Comparison of ENCODE assay signal across 13 cellular contexts in genomic region chrX:56793533-56794320, GRCh38.
DNase-seq lines count a peak whose midpoint lies in the region; ATAC-seq and TF ChIP-seq lines count a peak whose summit lies in the region.
"Had no signal": no experiment of that assay in that cellular context is flagged by ENCODE, and none has a peak within 500 bp of the region (broad histone marks: within the 10 kb centered on the region; RNA-seq: fewer than 3 reads in every experiment).

No MANE protein-coding gene starts in this region.

- no peak overlapping the region for H3K9ac ChIP-seq in skeletal muscle tissue (ENCODE audit: low read depth in 1 of 3, low read length in 3 of 3)

- H3K9me3 ChIP-seq in skeletal muscle tissue (ENCODE audit: control insufficient read depth in 3 of 3, low read length in 3 of 3), result no peaks in the 10 kb centered on the region
- H3K9me3 ChIP-seq: suprapubic skin had no signal

- H3K27me3 ChIP-seq in foreskin keratinocyte (no peaks in the 10 kb centered on the region), skeletal muscle tissue (ENCODE audit: control insufficient read depth in 3 of 3, insufficient read depth in 3 of 3, low read length in 3 of 3) (no peaks in the 10 kb centered on the region)
- H3K27me3 ChIP-seq: suprapubic skin had no signal

- peak overlapping the region in 2 of 3 donors; percentile 7 to 40 for H3K4me3 ChIP-seq in skeletal muscle tissue (ENCODE audit: low read length in 3 of 3)
- H3K4me3 ChIP-seq: suprapubic skin had no signal

- TF ChIP-seq CTCF in foreskin keratinocyte (conservative IDR thresholded peaks at IDR 0.05), result no peak

- H3K27ac ChIP-seq in foreskin keratinocyte (no peak overlapping the region), skeletal muscle tissue (ENCODE audit: low read depth, low read length) (peak overlapping the region; percentile 43)
- H3K27ac ChIP-seq: suprapubic skin had no signal

- peak; percentile 30 for DNase-seq in ELR (ENCODE audit: low read depth)
- peak; percentile 26 for DNase-seq in RPMI7951 (ENCODE audit: low read depth)
- DNase-seq in foreskin keratinocyte, result no peak
- no peak for DNase-seq in DMS 273 treated with DMSO at 0.1 percent for 48 hours (lab: John Stamatoyannopoulos, UW)
- no peak for DNase-seq in DMS79 treated with DMSO at 0.1 percent for 48 hours (lab: John Stamatoyannopoulos, UW)
- DNase-seq: activated CD8-positive, alpha-beta T cell treated with anti-CD3 and anti-CD28 coated beads for 36 hours; MV-4-11; naive B cell; PC-3; small intestine had no signal

- no peaks in the 10 kb centered on the region for H3K36me3 ChIP-seq in skeletal muscle tissue (ENCODE audit: control insufficient read depth in 3 of 3, insufficient read depth in 3 of 3, low read length in 3 of 3)
- H3K36me3 ChIP-seq: suprapubic skin had no signal

- no peaks in the 10 kb centered on the region for H3K4me1 ChIP-seq in foreskin keratinocyte
- H3K4me1 ChIP-seq in skeletal muscle tissue (ENCODE audit: control insufficient read depth in 3 of 3, insufficient read depth in 3 of 3, low read length in 3 of 3), result peaks cover 7 to 46% (median 21%) of the 10 kb centered on the region in 3 donors
- H3K4me1 ChIP-seq: suprapubic skin had no signal

- ATAC-seq in foreskin keratinocyte (peak; percentile 61), GM21717 (IDR thresholded peaks at IDR 0.05; ENCODE audit: unreplicated experiment) (no peak)
- ATAC-seq: activated CD8-positive, alpha-beta T cell treated with anti-CD3 and anti-CD28 coated beads for 36 hours; PC-3 had no signal

Comparison
In these comparisons a context has a peak if more than half of its experiments do, and no peak if none do; other contexts are left out.
1. DNase-seq: peak in ELR (single experiment) and RPMI7951 (single experiment); none in foreskin keratinocyte (0 of 2), DMS 273 treated with DMSO at 0.1 percent for 48 hours (single experiment) and DMS79 treated with DMSO at 0.1 percent for 48 hours (single experiment).